In the genomic region with DNA sequence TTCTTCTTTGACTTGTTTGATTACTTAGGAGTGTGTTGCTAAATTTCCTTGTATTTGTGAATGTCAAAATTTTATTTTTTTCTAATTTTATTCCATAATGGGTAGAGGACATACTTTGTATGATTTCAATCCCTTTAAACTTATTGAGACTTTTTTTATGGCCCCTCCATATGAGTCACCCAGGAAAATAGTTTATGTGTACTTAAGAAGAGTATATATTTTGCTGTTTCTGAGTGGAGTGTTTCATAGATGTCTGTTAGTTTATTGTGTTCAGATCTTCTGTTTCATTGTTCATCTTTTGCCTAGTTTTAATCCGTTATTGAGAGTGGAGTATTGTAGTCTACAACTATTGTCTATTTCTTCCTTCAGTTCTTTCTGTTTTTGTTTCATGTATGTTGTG, we compare ENCODE assay signal across 24 cellular contexts.
"Had no signal": no experiment of that assay in that cellular context is flagged by ENCODE, and none has a peak within 500 bp of the region (broad histone marks: within the 10 kb centered on the region; RNA-seq: fewer than 3 reads in every experiment).

No MANE protein-coding gene starts in this region.

- H3K4me2 ChIP-seq: PC-9 had no signal

- H3K4me3 ChIP-seq: ascending aorta, cardiac muscle cell, PC-9 had no signal

- H3K27me3 Mint-ChIP-seq: activated naive CD4-positive, alpha-beta T cell treated with anti-CD3 and anti-CD28 coated beads, Interleukin-2, amount 50 U/mL, for 24 hours had no signal

- ATAC-seq: activated CD4-positive, CD25-positive, alpha-beta regulatory T cell treated with anti-CD3 and anti-CD28 coated beads, Interleukin-2, amount 50 U/mL, for 24 hours; activated CD8-positive, alpha-beta T cell treated with anti-CD3 and anti-CD28 coated beads, Interleukin-2, amount 10 ng/mL, durations not matched to agents 7 days and 5 days had no signal

- H3K4me1 Mint-ChIP-seq: activated naive CD4-positive, alpha-beta T cell treated with anti-CD3 and anti-CD28 coated beads, Interleukin-2, amount 50 U/mL, for 24 hours had no signal

- H3K9me3 Mint-ChIP-seq: activated naive CD4-positive, alpha-beta T cell treated with anti-CD3 and anti-CD28 coated beads, Interleukin-2, amount 50 U/mL, for 24 hours; T-helper 1 cell treated with Interleukin-12 subunit alpha and Interleukin-12 subunit beta and Interleukin-4 antibody, amounts not matched to agents 30 μg/mL and 1 μg/mL, for 36 hours had no signal

- DNase-seq: activated CD4-positive, alpha-beta T cell treated with anti-CD3 and anti-CD28 coated beads for 48 hours; activated CD4-positive, alpha-beta T cell treated with anti-CD3 and anti-CD28 coated beads, Interleukin-2, amount 50 U/mL, for 4 hours; activated CD8-positive, alpha-beta memory T cell treated with anti-CD3 and anti-CD28 coated beads, Interleukin-2, amount 50 U/mL, for 48 hours; activated CD8-positive, alpha-beta T cell treated with anti-CD3 and anti-CD28 coated beads, Interleukin-2, amount 10 ng/mL, durations not matched to agents 7 days and 5 days; activated naive CD4-positive, alpha-beta T cell; activated T-cell treated with anti-CD3 and anti-CD28 coated beads, Interleukin-2, amount 50 U/mL, for 1 hour; amniotic stem cell; brain microvascular endothelial cell; KG1; MV-4-11; NCI-H1092 treated with DMSO at 0.1 percent for 48 hours; NCI-H1436; NCI-H187; NCI-H2081; NCI-H510A treated with DMSO at 0.1 percent for 48 hours; NCI-H69; NK-92 treated with Interleukin-12 subunit alpha and Interleukin-12 subunit beta, amount 100 ng/mL, for 24 hours; PC-9; SHP77 treated with DMSO at 0.1 percent for 48 hours had no signal

- H3K9me3 ChIP-seq: ascending aorta had no signal

- H3K27me3 ChIP-seq: ascending aorta, brain microvascular endothelial cell, cardiac muscle cell had no signal

- H3K36me3 ChIP-seq: brain microvascular endothelial cell had no signal

- H3K27ac ChIP-seq: ascending aorta, brain microvascular endothelial cell, cardiac muscle cell, PC-9 had no signal

- H3K4me1 ChIP-seq: ascending aorta had no signal

- H2AFZ ChIP-seq: PC-9 had no signal

- H3K4me3 Mint-ChIP-seq: activated CD8-positive, alpha-beta T cell treated with anti-CD3 and anti-CD28 coated beads, Interleukin-2, amount 10 ng/mL, durations not matched to agents 7 days and 5 days; activated naive CD4-positive, alpha-beta T cell treated with anti-CD3 and anti-CD28 coated beads, Interleukin-2, amount 50 U/mL, for 24 hours; T-helper 1 cell treated with Interleukin-12 subunit alpha and Interleukin-12 subunit beta and Interleukin-4 antibody, amounts not matched to agents 30 μg/mL and 1 μg/mL, for 36 hours had no signal

- H3K27ac Mint-ChIP-seq: activated CD8-positive, alpha-beta T cell treated with anti-CD3 and anti-CD28 coated beads, Interleukin-2, amount 10 ng/mL, durations not matched to agents 7 days and 5 days; activated naive CD4-positive, alpha-beta T cell treated with anti-CD3 and anti-CD28 coated beads, Interleukin-2, amount 50 U/mL, for 24 hours; T-helper 1 cell treated with Interleukin-12 subunit alpha and Interleukin-12 subunit beta and Interleukin-4 antibody, amounts not matched to agents 30 μg/mL and 1 μg/mL, for 36 hours had no signal
